In the genomic region with DNA sequence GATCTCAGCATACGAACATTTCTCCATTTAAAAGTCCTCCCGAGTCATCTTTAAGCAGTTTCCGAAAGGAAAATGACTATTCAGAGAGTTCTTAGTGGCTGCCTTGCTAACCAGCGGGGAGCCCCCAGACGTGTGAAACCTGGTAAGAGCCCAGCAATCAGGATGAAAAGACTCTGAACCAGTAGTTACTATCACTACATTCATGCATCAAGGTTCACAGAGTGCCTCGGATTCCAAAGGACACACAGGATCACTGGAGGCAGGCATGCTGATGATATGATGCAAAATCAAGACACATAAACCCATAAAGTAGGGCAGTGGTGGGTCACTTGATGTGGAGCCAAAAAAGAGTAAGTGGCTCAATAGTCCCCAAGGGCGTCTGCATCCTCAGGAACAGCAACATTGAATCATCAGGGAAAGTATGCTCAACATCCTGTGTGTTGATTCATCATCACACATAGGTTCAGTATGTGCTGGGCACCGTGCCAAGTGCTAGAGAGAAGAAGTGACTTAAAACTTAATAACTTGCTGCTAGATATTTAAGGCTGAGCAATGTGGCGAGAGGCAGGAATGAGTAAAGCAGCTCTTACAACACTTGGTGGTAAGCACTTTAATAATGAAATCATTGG, we compare ENCODE assay signal across 8 cellular contexts. TPM values are rescaled to one million over a fixed set of nuclear protein-coding genes. Genes with fewer than 3 reads are reported as not detected.
A peak's percentile ranks its signal among the peaks of the same experiment; 100 is the strongest.
DNase-seq lines count a peak whose midpoint lies in the region; ATAC-seq and TF ChIP-seq lines count a peak whose summit lies in the region.

No MANE protein-coding gene starts in this region.

- peaks cover 8% of the 10 kb centered on the region for H3K27me3 ChIP-seq in suprapubic skin

- H3K4me1 Mint-ChIP-seq in nephron = peaks cover 17% of the 10 kb centered on the region

- H3K4me1 ChIP-seq in suprapubic skin = peaks cover 26% of the 10 kb centered on the region

- 37% methylated on average over 9 of the region's 9 CpGs for WGBS in suprapubic skin

- peak; percentile 84 for TF ChIP-seq EP300 in suprapubic skin (IDR thresholded peaks at IDR 0.05)

- H3K36me3 ChIP-seq in suprapubic skin = no peaks in the 10 kb centered on the region

- TF ChIP-seq CTCF in nephron (IDR thresholded peaks at IDR 0.05; ENCODE audit: unreplicated experiment in 3 of 3) (no peak), suprapubic skin (IDR thresholded peaks at IDR 0.05) (no peak)

- no peaks in the 10 kb centered on the region for H3K9me3 ChIP-seq in suprapubic skin

- no peak overlapping the region for H3K4me3 ChIP-seq in suprapubic skin

- H3K27me3 Mint-ChIP-seq in nephron (ENCODE audit: low read depth) = no peaks in the 10 kb centered on the region

- peaks cover 2% of the 10 kb centered on the region for H3K9me3 Mint-ChIP-seq in nephron

- TF ChIP-seq POLR2A in erythroblast (IDR thresholded peaks at IDR 0.05; ENCODE audit: low read length) (no peak), suprapubic skin (IDR thresholded peaks at IDR 0.05) (no peak)

- peak overlapping the region; percentile 28 for H3K27ac ChIP-seq in suprapubic skin

- H3K27ac Mint-ChIP-seq in nephron = peak overlapping the region; percentile 19 to 69 (median 33)

- peak; percentile 72 for DNase-seq in NCI-H510A treated with DMSO at 0.1 percent for 48 hours (lab: John Stamatoyannopoulos, UW)
- DNase-seq in activated T-cell treated with anti-CD3 and anti-CD28 coated beads for 1 hour (ENCODE audit: low read depth) = peak; percentile 34
- DNase-seq in erythroblast (lab: John Stamatoyannopoulos, UW) = peak; percentile 4 to 35
- peak; percentile 87 to 96 for DNase-seq in suprapubic skin (ENCODE audit: low spot score in 2 of 2)
- DNase-seq in D341Med (ENCODE audit: low spot score) = no peak

- no peak overlapping the region for H3K4me3 Mint-ChIP-seq in nephron

- no peaks in the 10 kb centered on the region for H3K36me3 Mint-ChIP-seq in nephron (ENCODE audit: low read depth)

- ATAC-seq in GM19351 (IDR thresholded peaks at IDR 0.05; ENCODE audit: unreplicated experiment) = peak; percentile 44
- ATAC-seq in HG03457 (IDR thresholded peaks at IDR 0.05; ENCODE audit: unreplicated experiment) = no peak

RNA-seq across cellular contexts. Expression of a gene that starts 4.4 kb away (rescaled TPM):
- 1 to 10 TPM in 2 of 4 donors, not detected in 2; 2.0 to 4.2 TPM for total RNA-seq in suprapubic skin

RNA-seq across cellular contexts. Expression of a gene that starts 53.4 kb away (rescaled TPM):
- total RNA-seq in suprapubic skin = 1 to 10 TPM in 1 of 4 donors, not detected in 3; 1.1 TPM
